8 cellular contexts compared by ENCODE assay signal in the genomic region with DNA sequence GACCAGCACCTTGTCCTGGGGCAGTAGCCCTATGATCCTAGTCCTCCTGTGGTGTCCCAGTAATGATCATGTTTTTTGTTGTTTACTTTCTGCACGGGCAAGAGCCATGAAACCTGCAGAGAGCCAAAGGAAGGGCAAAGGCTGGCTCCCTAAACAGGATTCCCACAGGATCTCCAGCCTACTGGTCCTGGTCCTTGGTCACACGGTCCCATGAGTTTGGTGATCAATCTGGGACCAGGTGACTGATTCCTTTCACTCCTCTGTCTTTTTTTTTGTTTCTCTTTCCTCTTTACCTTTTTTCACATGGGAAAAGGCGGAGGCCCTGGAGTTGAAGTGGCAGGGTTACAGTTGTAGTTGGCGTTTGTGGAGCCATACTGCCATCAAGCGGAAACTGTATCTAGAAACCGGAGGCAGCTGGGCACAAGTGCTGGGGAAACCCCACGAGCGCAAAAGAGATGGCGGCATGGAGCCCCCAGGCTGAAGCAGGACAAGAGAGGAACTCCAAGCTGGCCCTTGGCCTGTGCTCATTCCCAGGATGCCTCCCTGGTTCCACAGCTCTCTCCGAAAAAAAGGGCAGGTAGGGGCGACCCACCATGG. TPM values are rescaled to one million over a fixed set of nuclear protein-coding genes. Genes with fewer than 3 reads are reported as not detected.
A peak's percentile ranks its signal among the peaks of the same experiment; 100 is the strongest.
DNase-seq lines count a peak whose midpoint lies in the region; ATAC-seq and TF ChIP-seq lines count a peak whose summit lies in the region.

No MANE protein-coding gene starts in this region.

- H3K4me1 ChIP-seq in spleen: peaks cover 32 to 61% (median 50%) of the 10 kb centered on the region in 6 donors

- no peak for ATAC-seq in activated B cell treated with CpG ODN at 0.5 μM for 24 hours (ENCODE audit: low read depth)

- H3K9me3 ChIP-seq in spleen: no peaks in the 10 kb centered on the region

- TF ChIP-seq CTCF in activated B cell treated with CpG ODN at 0.5 μM for 24 hours (IDR thresholded peaks at IDR 0.05) (no peak), spleen (IDR thresholded peaks at IDR 0.05 in 8 of 11, conservative IDR thresholded peaks at IDR 0.05 in 3 of 11) (peak in 6 of 11 experiments; percentile 23 to 72 (median 44))

- H3K27me3 ChIP-seq in spleen (replicated peaks in 1 of 7): no peaks in the 10 kb centered on the region

- H3K27ac ChIP-seq in spleen: peak overlapping the region in 7 of 8 donors; percentile 73 to 93 (median 86)

- CTCF ChIA-PET in activated B cell treated with CpG ODN at 0.5 μM for 24 hours (lab: Charles Lee): interaction anchor here (0.7 to 4.3 kb wide), 3 partner anchors 30 to 215 kb away, joined by 3 to 21 read pairs (median 3); partner anchors contain the start of gene NBDY

- intact Hi-C loops in activated B cell treated with CpG ODN at 0.5 μM for 24 hours (cut with micrococcal nuclease): no loop called here
- intact Hi-C loops in spleen (cut with DNase I; ENCODE audit: low total_unique reads): no loop called here

- H3K27ac Mint-ChIP-seq in activated B cell treated with CpG ODN at 0.5 μM for 24 hours: peak overlapping the region; percentile 89

- peaks cover 2% of the 10 kb centered on the region for H3K36me3 Mint-ChIP-seq in activated B cell treated with CpG ODN at 0.5 μM for 24 hours (ENCODE audit: low read depth)

- H3K4me1 Mint-ChIP-seq in activated B cell treated with CpG ODN at 0.5 μM for 24 hours: peaks cover 49% of the 10 kb centered on the region

- WGBS in spleen, 5 donors: 44 to 82% (median 68%) methylated on average over 9 to 11 of the region's 11 CpGs

- H3K4me3 Mint-ChIP-seq in activated B cell treated with CpG ODN at 0.5 μM for 24 hours: no peak overlapping the region

- peak overlapping the region in 6 of 8 donors; percentile 1 to 82 (median 60) for H3K4me3 ChIP-seq in spleen

- no peak for TF ChIP-seq POLR2A in spleen (IDR thresholded peaks at IDR 0.05)

- peak; percentile 21 for DNase-seq in activated CD4-positive, CD25-positive, alpha-beta regulatory T cell treated with anti-CD3 and anti-CD28 coated beads, Interleukin-2, amount 50 U/mL, for 16 hours (ENCODE audit: low read depth, low spot score)
- DNase-seq in activated CD4-positive, CD25-positive, alpha-beta regulatory T cell (lab: John Stamatoyannopoulos, UW): no peak
- DNase-seq in activated B cell treated with CpG ODN at 0.5 μM for 24 hours: no peak
- peak; percentile 76 for DNase-seq in fibroblast of the conjunctiva (ENCODE audit: low read depth)
- peak; percentile 90 for DNase-seq in spleen
- DNase-seq in stimulated activated naive CD4-positive, alpha-beta T cell treated with Interleukin-2 at 50 U/mL for 16 hours (lab: John Stamatoyannopoulos, UW): no peak
- DNase-seq in MV-4-11 (lab: John Stamatoyannopoulos, UW): no peak
- DNase-seq in anterior cingulate cortex (lab: John Stamatoyannopoulos, UW): no peak

- peaks cover 0 to 9% (median 2%) of the 10 kb centered on the region in 6 donors for H3K36me3 ChIP-seq in spleen

- H3K27me3 Mint-ChIP-seq in activated B cell treated with CpG ODN at 0.5 μM for 24 hours: no peaks in the 10 kb centered on the region

- H3K9me3 Mint-ChIP-seq in activated B cell treated with CpG ODN at 0.5 μM for 24 hours: no peaks in the 10 kb centered on the region

- POLR2A ChIA-PET in activated B cell treated with CpG ODN at 0.5 μM for 24 hours (lab: Charles Lee): no interaction called here

RNA-seq across cellular contexts. Expression of gene NBDY, which starts 34.6 kb away (rescaled TPM):
- total RNA-seq in activated B cell treated with CpG ODN at 0.5 μM for 24 hours (30.0 and 41.0 TPM in 2 replicates), spleen (10 to 100 TPM; 15.7 to 46.7 (median 30.9) TPM)
- 10 to 100 TPM; 24.3 to 31.6 (median 27.9) TPM for polyA plus RNA-seq in spleen

Comparison
In these comparisons a context has a peak if more than half of its experiments do, and no peak if none do; other contexts are left out.
1. DNase-seq: peak in activated CD4-positive, CD25-positive, alpha-beta regulatory T cell treated with anti-CD3 and anti-CD28 coated beads, Interleukin-2, amount 50 U/mL, for 16 hours (single experiment), fibroblast of the conjunctiva (single experiment) and spleen (single experiment); none in activated CD4-positive, CD25-positive, alpha-beta regulatory T cell (0 of 4), activated B cell treated with CpG ODN at 0.5 μM for 24 hours (single experiment), stimulated activated naive CD4-positive, alpha-beta T cell treated with Interleukin-2 at 50 U/mL for 16 hours (single experiment), MV-4-11 (single experiment) and anterior cingulate cortex (0 of 58).